ENCODE assay signal across 9 cellular contexts in genomic region chr14:32513571-32514009, GRCh38.
A peak's percentile ranks its signal among the peaks of the same experiment; 100 is the strongest.
DNase-seq lines count a peak whose midpoint lies in the region; ATAC-seq and TF ChIP-seq lines count a peak whose summit lies in the region.
"Had no signal": no experiment of that assay in that cellular context is flagged by ENCODE, and none has a peak within 500 bp of the region (broad histone marks: within the 10 kb centered on the region; RNA-seq: fewer than 3 reads in every experiment).

No MANE protein-coding gene starts in this region.

- in situ Hi-C loops in ACHN (cut with HindIII; ENCODE audit: low pct_ligation_motif_present, low pct_unique_long_range_greater_than_20kb, low sequenced_read_pairs), result no loop called here

- H3K4me1 ChIP-seq in HEK293 (ENCODE audit: control insufficient read depth, insufficient read depth, low read length) (peaks cover 7% of the 10 kb centered on the region), ascending aorta (peaks cover 0 to 23% of the 10 kb centered on the region in 2 donors)

- H3K9me3 ChIP-seq in HEK293 (ENCODE audit: control insufficient read depth, insufficient read depth, low read depth, low read length), result no peaks in the 10 kb centered on the region
- H3K9me3 ChIP-seq in ascending aorta, result no peaks in the 10 kb centered on the region

- DNase-seq in ACHN (peak; percentile 8), ascending aorta (ENCODE audit: low spot score in 2 of 2) (no peak), left lobe of liver (ENCODE audit: low spot score) (no peak), activated gamma-delta T cell (lab: John Stamatoyannopoulos, UW) (no peak)
- DNase-seq in activated CD8-positive, alpha-beta memory T cell treated with anti-CD3 and anti-CD28 coated beads for 24 hours, result no peak
- DNase-seq: NCI-H1436 had no signal

- H3K4me3 ChIP-seq in HEK293 (ENCODE audit: low read depth, low read length), result no peak overlapping the region
- H3K4me3 ChIP-seq in ascending aorta, result no peak overlapping the region

- no peak overlapping the region for H3K27ac ChIP-seq in HEK293 (ENCODE audit: extremely low read depth, low read depth, low read length)
- H3K27ac ChIP-seq in ascending aorta, result no peak overlapping the region

- POLR2A ChIA-PET in HEK293 (lab: Yijun Ruan, JAX), result no interaction called here

- no peaks in the 10 kb centered on the region for H3K36me3 ChIP-seq in HEK293 (ENCODE audit: control insufficient read depth in 2 of 2, insufficient read depth in 1 of 2, low read length in 2 of 2)
- no peaks in the 10 kb centered on the region for H3K36me3 ChIP-seq in ascending aorta

- ATAC-seq in left lobe of liver (peak; percentile 32), HG02852 (IDR thresholded peaks at IDR 0.05; ENCODE audit: unreplicated experiment) (no peak), GM21515 (IDR thresholded peaks at IDR 0.05; ENCODE audit: unreplicated experiment) (no peak)

- intact Hi-C loops in ascending aorta (cut with DNase I), result loop anchor here (5.0 kb wide), 3 partner anchors 141 to 436 kb away; partner anchors contain the start of gene ARHGAP5

- CTCF ChIA-PET in HEK293 (lab: Yijun Ruan, JAX), result interaction anchor here (0.6 to 2.7 kb wide), 21 partner anchors 9 to 1808 kb away, joined by 3 to 16 read pairs (median 4); no protein-coding TSS in a partner anchor

- H3K27me3 ChIP-seq in ascending aorta, result no peaks in the 10 kb centered on the region

- no peak for TF ChIP-seq CTCF in HEK293 (tag by site-specific recombination; IDR thresholded peaks at IDR 0.05)
- TF ChIP-seq CTCF in ascending aorta (IDR thresholded peaks at IDR 0.05), result peak in 2 of 3 experiments; percentile 35 to 55

TF ChIP-seq in HEK293, 187 proteins besides CTCF, POLR2A, EP300 and RAD21:
- TF ChIP-seq ZNF654 (tag by site-specific recombination; IDR thresholded peaks at IDR 0.05; ENCODE audit: low read depth) (peak; percentile 18; the same call in 1 of the 2 replicates), PATZ1 (tag by site-specific recombination; IDR thresholded peaks at IDR 0.05) (no peak), MYNN (tag by site-specific recombination; IDR thresholded peaks at IDR 0.05; ENCODE audit: borderline replicate concordance) (no peak), ZNF391 (tag by site-specific recombination; IDR thresholded peaks at IDR 0.05; ENCODE audit: borderline replicate concordance, low read depth) (no peak)
TF ChIP-seq in HEK293: peak in this region for 1.
